In genomic region chrX:65058626-65059025, GRCh38 we compare ENCODE assay signal across 2 cellular contexts. TPM values are rescaled to one million over a fixed set of nuclear protein-coding genes. Genes with fewer than 3 reads are reported as not detected.
"Had no signal": no experiment of that assay in that cellular context is flagged by ENCODE, and none has a peak within 500 bp of the region (broad histone marks: within the 10 kb centered on the region; RNA-seq: fewer than 3 reads in every experiment).

No MANE protein-coding gene starts in this region.

RNA-seq across cellular contexts. Expression of gene ZC3H12B, which starts 24.0 kb away (rescaled TPM):
- total RNA-seq: G401, GM12878 had no signal
